In genomic region chr12:96233941-96234461, GRCh38 we compare ENCODE assay signal across 10 cellular contexts. TPM values are rescaled to one million over a fixed set of nuclear protein-coding genes. Genes with fewer than 3 reads are reported as not detected.
A peak's percentile ranks its signal among the peaks of the same experiment; 100 is the strongest.
DNase-seq lines count a peak whose midpoint lies in the region; ATAC-seq, FAIRE-seq and TF ChIP-seq lines count a peak whose summit lies in the region.
"Had no signal": no experiment of that assay in that cellular context is flagged by ENCODE, and none has a peak within 500 bp of the region (broad histone marks: within the 10 kb centered on the region; RNA-seq: fewer than 3 reads in every experiment).

No MANE protein-coding gene starts in this region.

- H4K20me1 ChIP-seq in astrocyte (ENCODE audit: insufficient read depth, low read length) = peaks cover 91% of the 10 kb centered on the region

- H3K4me3 ChIP-seq in astrocyte (ENCODE audit: insufficient read depth, low read depth, low read length) = no peak overlapping the region
- H3K4me3 ChIP-seq in left ventricle myocardium inferior = peak overlapping the region; percentile 4
- no peak overlapping the region for H3K4me3 ChIP-seq in skeletal muscle cell (ENCODE audit: low read depth, low read length)
- H3K4me3 ChIP-seq: GM12878 had no signal

- FAIRE-seq in astrocyte (lab: Jason Lieb, UNC) = no peak
- FAIRE-seq: GM12878 had no signal

- H3K27me3 ChIP-seq in astrocyte (ENCODE audit: insufficient read depth, low read length) = no peaks in the 10 kb centered on the region
- no peaks in the 10 kb centered on the region for H3K27me3 ChIP-seq in left ventricle myocardium inferior (ENCODE audit: low read depth)

- H3K9me3 Mint-ChIP-seq in astrocyte (ENCODE audit: unreplicated experiment) = no peaks in the 10 kb centered on the region
- H3K9me3 Mint-ChIP-seq: central memory CD8-positive, alpha-beta T cell had no signal

- DNase-seq in G401 (ENCODE audit: low spot score) (peak; percentile 99), astrocyte (ENCODE audit: low read depth) (peak; percentile 97), left ventricle myocardium inferior (peak; percentile 92), skeletal muscle cell (ENCODE audit: low read depth) (peak; percentile 91), NCI-H1436 treated with DMSO at 0.1 percent for 48 hours (lab: John Stamatoyannopoulos, UW) (no peak), DMS153 treated with DMSO at 0.1 percent for 48 hours (lab: John Stamatoyannopoulos, UW; ENCODE audit: unreplicated experiment) (no peak)
- no peak for DNase-seq in stimulated activated CD8-positive, alpha-beta memory T cell treated with anti-CD3 and anti-CD28 coated beads, Interleukin-4, amount 100 ng/mL, for 48 hours

- no peaks in the 10 kb centered on the region for H3K27me3 Mint-ChIP-seq in astrocyte (ENCODE audit: low read depth, unreplicated experiment)
- H3K27me3 Mint-ChIP-seq: central memory CD8-positive, alpha-beta T cell had no signal

- no peak overlapping the region for H3K4me3 Mint-ChIP-seq in astrocyte (ENCODE audit: unreplicated experiment)
- H3K4me3 Mint-ChIP-seq: central memory CD8-positive, alpha-beta T cell had no signal

- in situ Hi-C loops in G401 (cut with HindIII; ENCODE audit: low sequenced_read_pairs) = no loop called here

- H3K4me2 ChIP-seq in astrocyte (ENCODE audit: low read length) = peak overlapping the region; percentile 23

- peak overlapping the region; percentile 65 for H3K9ac ChIP-seq in astrocyte (ENCODE audit: low read length)

- ATAC-seq in GM19351 (IDR thresholded peaks at IDR 0.05; ENCODE audit: unreplicated experiment) = no peak
- ATAC-seq: GM12878 had no signal

- peak overlapping the region; percentile 47 for H3K27ac Mint-ChIP-seq in astrocyte (ENCODE audit: unreplicated experiment)

- H3K36me3 ChIP-seq in astrocyte (ENCODE audit: insufficient read depth, low read length) (peaks cover 6% of the 10 kb centered on the region), left ventricle myocardium inferior (peaks cover 6% of the 10 kb centered on the region)

- H3K4me1 Mint-ChIP-seq in astrocyte (ENCODE audit: low read depth, unreplicated experiment) = peaks cover 32% of the 10 kb centered on the region

- peaks cover 88% of the 10 kb centered on the region for H3K79me2 ChIP-seq in astrocyte (ENCODE audit: insufficient read depth, low read length)

- peaks cover 15% of the 10 kb centered on the region for H3K36me3 Mint-ChIP-seq in astrocyte (ENCODE audit: low read depth, unreplicated experiment)

- H2AFZ ChIP-seq in astrocyte (ENCODE audit: low read depth, low read length) = no peak overlapping the region

- intact Hi-C loops in left ventricle myocardium inferior (cut with micrococcal nuclease) = no loop called here

- peaks cover 52% of the 10 kb centered on the region for H3K4me1 ChIP-seq in astrocyte (ENCODE audit: insufficient read depth, low read length)
- H3K4me1 ChIP-seq in left ventricle myocardium inferior = peaks cover 82% of the 10 kb centered on the region

- H3K27ac ChIP-seq in astrocyte (ENCODE audit: low read depth, low read length) (peak overlapping the region; percentile 72), left ventricle myocardium inferior (replicated peaks) (peak overlapping the region; percentile 86)

- TF ChIP-seq CTCF in astrocyte (IDR thresholded peaks at IDR 0.05; ENCODE audit: insufficient read depth, low read depth, low read length) = no peak
- no peak for TF ChIP-seq CTCF in left ventricle myocardium inferior (IDR thresholded peaks at IDR 0.05; ENCODE audit: borderline replicate concordance)

- H3K9me3 ChIP-seq in astrocyte (ENCODE audit: insufficient read depth, low read depth, low read length) (no peaks in the 10 kb centered on the region), left ventricle myocardium inferior (replicated peaks) (no peaks in the 10 kb centered on the region)

RNA-seq across cellular contexts. Expression of gene ELK3, which starts 39.8 kb away (rescaled TPM):
- total RNA-seq in G401 (2014; rRNA removed; shearing (Covaris generic)) = 7.3 and 12.4 TPM in 2 replicates
- 54.8 and 62.7 TPM in 2 replicates for total RNA-seq in astrocyte
- total RNA-seq in left ventricle myocardium inferior = 17.1 TPM

Comparison
In these comparisons a context has a peak if more than half of its experiments do, and no peak if none do; other contexts are left out.
1. DNase-seq: peak in G401 (single experiment), astrocyte (single experiment), left ventricle myocardium inferior (single experiment) and skeletal muscle cell (single experiment); none in NCI-H1436 treated with DMSO at 0.1 percent for 48 hours (single experiment), stimulated activated CD8-positive, alpha-beta memory T cell treated with anti-CD3 and anti-CD28 coated beads, Interleukin-4, amount 100 ng/mL, for 48 hours (single experiment) and DMS153 treated with DMSO at 0.1 percent for 48 hours (single experiment).